In the genomic region with DNA sequence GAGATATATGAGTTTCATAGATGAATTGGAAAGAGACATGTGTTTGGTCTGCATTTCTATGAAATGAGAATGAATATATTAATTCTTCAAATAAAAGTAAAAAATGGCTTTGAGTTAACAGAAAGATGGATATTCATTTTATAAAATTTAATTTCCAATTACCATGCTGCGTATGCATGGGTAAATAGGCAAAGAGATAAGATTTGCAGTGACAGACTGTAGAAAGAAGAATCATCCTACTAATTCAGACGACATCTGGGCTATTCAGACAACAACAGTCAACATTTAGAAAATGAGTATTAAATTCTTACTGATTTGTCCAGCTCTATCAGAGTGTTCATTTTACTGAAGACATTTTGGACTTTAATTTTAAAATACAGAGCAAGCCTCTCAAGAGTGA, we compare ENCODE assay signal across 20 cellular contexts.
"Had no signal": no experiment of that assay in that cellular context is flagged by ENCODE, and none has a peak within 500 bp of the region (broad histone marks: within the 10 kb centered on the region; RNA-seq: fewer than 3 reads in every experiment).

No MANE protein-coding gene starts in this region.

- H3K27ac ChIP-seq: colonic mucosa, pancreas, psoas muscle, spleen, suprapubic skin, tibial nerve had no signal

- H3K4me3 ChIP-seq: colonic mucosa, pancreas, psoas muscle, spleen, suprapubic skin, tibial nerve had no signal

- H3K36me3 ChIP-seq: colonic mucosa, pancreas, spleen, suprapubic skin, tibial nerve had no signal

- ATAC-seq: activated CD8-positive, alpha-beta T cell treated with anti-CD3 and anti-CD28 coated beads for 36 hours; activated naive CD8-positive, alpha-beta T cell treated with anti-CD3 and anti-CD28 coated beads, Interleukin-2, amount 50 U/mL, for 24 hours; left cardiac atrium; left ventricle myocardium superior; pancreas; psoas muscle; right cardiac atrium had no signal

- H3K9me3 ChIP-seq: colonic mucosa, pancreas, psoas muscle, spleen, suprapubic skin, tibial nerve had no signal

- H3K4me1 ChIP-seq: colonic mucosa, pancreas, psoas muscle, spleen, suprapubic skin, tibial nerve had no signal

- H3K27me3 ChIP-seq: colonic mucosa, pancreas, spleen, suprapubic skin, tibial nerve had no signal

- DNase-seq: activated B cell treated with CpG ODN at 0.5 μM for 24 hours; activated CD4-positive, alpha-beta T cell treated with anti-CD3 and anti-CD28 coated beads, Interleukin-2, amount 50 U/mL, for 1 hour; activated CD8-positive, alpha-beta T cell treated with anti-CD3 and anti-CD28 coated beads for 36 hours; activated naive CD8-positive, alpha-beta T cell treated with anti-CD3 and anti-CD28 coated beads, Interleukin-2, amount 50 U/mL, for 24 hours; activated T-cell treated with anti-CD3 and anti-CD28 coated beads, Interleukin-2, amount 50 U/mL, for 48 hours; cerebellar nuclear complex; colonic mucosa; effector CD8-positive, alpha-beta T cell; left cardiac atrium; left ventricle myocardium superior; mammary epithelial cell; nephron progenitor cell; pancreas; psoas muscle; right cardiac atrium; spleen; stimulated activated naive CD4-positive, alpha-beta T cell; T-helper 2 cell had no signal
